ENCODE assay signal across 1 cellular context in the genomic region with DNA sequence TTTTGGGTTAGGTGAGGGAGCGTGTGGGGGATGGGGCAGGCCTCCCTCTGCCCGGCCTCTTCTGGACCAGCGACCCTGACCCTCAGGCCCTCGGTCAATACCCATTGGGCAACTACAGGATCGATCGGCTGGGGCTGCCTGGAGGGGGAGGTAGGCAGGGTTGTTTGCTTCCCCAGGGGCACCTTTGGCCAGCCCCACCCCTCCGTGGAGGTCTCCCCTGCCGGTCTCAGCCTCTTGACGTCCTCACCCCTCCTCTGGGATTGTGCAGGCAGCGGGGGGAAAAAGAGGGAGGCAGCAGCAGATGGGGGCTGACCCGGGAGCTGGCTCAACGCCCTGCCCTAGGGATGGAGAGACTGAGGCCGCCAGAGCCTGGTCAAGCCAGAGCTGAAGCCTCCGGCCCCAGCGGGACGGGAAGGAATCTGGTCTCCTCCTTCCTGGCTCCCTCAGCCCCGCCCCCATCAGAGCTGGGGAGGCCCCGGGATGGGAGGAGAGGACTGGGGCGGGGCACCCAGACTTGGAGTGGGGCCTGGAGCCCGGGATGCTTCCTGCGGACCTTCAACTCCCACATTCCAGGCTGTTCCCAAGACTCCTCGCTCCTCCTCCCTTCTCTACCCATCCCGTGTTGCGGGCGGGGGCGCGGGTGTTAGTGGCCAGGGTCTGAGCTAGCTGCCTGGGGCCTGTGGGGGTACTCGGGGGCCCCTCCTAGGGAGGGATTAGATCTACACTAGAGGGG.
TF ChIP-seq lines count a peak whose summit lies in the region.

No MANE protein-coding gene starts in this region.

TF ChIP-seq in K562, 482 proteins besides CTCF, POLR2A, EP300 and RAD21:
- no peak for TF ChIP-seq TCF7 (IDR thresholded peaks at IDR 0.05; ENCODE audit: borderline replicate concordance)
- TF ChIP-seq, protein P1, sequence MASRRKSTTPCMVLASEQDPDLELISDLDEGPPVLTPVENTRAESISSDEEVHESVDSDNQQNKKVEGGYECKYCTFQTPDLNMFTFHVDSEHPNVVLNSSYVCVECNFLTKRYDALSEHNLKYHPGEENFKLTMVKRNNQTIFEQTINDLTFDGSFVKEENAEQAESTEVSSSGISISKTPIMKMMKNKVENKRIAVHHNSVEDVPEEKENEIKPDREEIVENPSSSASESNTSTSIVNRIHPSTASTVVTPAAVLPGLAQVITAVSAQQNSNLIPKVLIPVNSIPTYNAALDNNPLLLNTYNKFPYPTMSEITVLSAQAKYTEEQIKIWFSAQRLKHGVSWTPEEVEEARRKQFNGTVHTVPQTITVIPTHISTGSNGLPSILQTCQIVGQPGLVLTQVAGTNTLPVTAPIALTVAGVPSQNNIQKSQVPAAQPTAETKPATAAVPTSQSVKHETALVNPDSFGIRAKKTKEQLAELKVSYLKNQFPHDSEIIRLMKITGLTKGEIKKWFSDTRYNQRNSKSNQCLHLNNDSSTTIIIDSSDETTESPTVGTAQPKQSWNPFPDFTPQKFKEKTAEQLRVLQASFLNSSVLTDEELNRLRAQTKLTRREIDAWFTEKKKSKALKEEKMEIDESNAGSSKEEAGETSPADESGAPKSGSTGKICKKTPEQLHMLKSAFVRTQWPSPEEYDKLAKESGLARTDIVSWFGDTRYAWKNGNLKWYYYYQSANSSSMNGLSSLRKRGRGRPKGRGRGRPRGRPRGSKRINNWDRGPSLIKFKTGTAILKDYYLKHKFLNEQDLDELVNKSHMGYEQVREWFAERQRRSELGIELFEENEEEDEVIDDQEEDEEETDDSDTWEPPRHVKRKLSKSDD (conservative IDR thresholded peaks at IDR 0.05; ENCODE audit: low read length), result no peak
- TF ChIP-seq, protein P2, sequence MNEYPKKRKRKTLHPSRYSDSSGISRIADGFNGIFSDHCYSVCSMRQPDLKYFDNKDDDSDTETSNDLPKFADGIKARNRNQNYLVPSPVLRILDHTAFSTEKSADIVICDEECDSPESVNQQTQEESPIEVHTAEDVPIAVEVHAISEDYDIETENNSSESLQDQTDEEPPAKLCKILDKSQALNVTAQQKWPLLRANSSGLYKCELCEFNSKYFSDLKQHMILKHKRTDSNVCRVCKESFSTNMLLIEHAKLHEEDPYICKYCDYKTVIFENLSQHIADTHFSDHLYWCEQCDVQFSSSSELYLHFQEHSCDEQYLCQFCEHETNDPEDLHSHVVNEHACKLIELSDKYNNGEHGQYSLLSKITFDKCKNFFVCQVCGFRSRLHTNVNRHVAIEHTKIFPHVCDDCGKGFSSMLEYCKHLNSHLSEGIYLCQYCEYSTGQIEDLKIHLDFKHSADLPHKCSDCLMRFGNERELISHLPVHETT (CRISPR knock-in tag; conservative IDR thresholded peaks at IDR 0.05 in 1 of 2, IDR thresholded peaks at IDR 0.05 in 1 of 2), result no peak
- TF ChIP-seq PURB (CRISPR knock-in tag; IDR thresholded peaks at IDR 0.05; ENCODE audit: low read depth), result no peak
- TF ChIP-seq ZNF75A (CRISPR knock-in tag; IDR thresholded peaks at IDR 0.05), result no peak
- no peak for TF ChIP-seq TAF7 (tag; IDR thresholded peaks at IDR 0.05)
- TF ChIP-seq HEY1 (CRISPR knock-in tag; IDR thresholded peaks at IDR 0.05; ENCODE audit: borderline replicate concordance), result no peak
- TF ChIP-seq MEF2D (tag; conservative IDR thresholded peaks at IDR 0.05; ENCODE audit: low read depth), result no peak
